ENCODE assay signal across 13 cellular contexts in genomic region chr7:143259765-143260164, GRCh38. TPM values are rescaled to one million over a fixed set of nuclear protein-coding genes. Genes with fewer than 3 reads are reported as not detected.
DNase-seq lines count a peak whose midpoint lies in the region; ATAC-seq and TF ChIP-seq lines count a peak whose summit lies in the region.
"Had no signal": no experiment of that assay in that cellular context is flagged by ENCODE, and none has a peak within 500 bp of the region (broad histone marks: within the 10 kb centered on the region; RNA-seq: fewer than 3 reads in every experiment).

No MANE protein-coding gene starts in this region.

- H2AFZ ChIP-seq in PC-3 (ENCODE audit: low read length): no peak overlapping the region

- H3K4me3 Mint-ChIP-seq in activated naive CD8-positive, alpha-beta T cell treated with anti-CD3 and anti-CD28 coated beads, Interleukin-2, amount 10 ng/mL, durations not matched to agents 7 days and 5 days: no peak overlapping the region
- H3K4me3 Mint-ChIP-seq in activated naive CD8-positive, alpha-beta T cell treated with anti-CD3 and anti-CD28 coated beads for 36 hours: no peak overlapping the region
- H3K4me3 Mint-ChIP-seq in effector memory CD8-positive, alpha-beta T cell: peak overlapping the region in 1 of 2 donors; percentile 72
- H3K4me3 Mint-ChIP-seq in stimulated activated naive B cell treated with anti-CD40 and anti-IgM and Interleukin-4, amounts not matched to agents 10 μg/mL and 1 μg/mL and 100 μg/mL, for 72 hours: no peak overlapping the region
- H3K4me3 Mint-ChIP-seq: brain had no signal

- no peak for ATAC-seq in activated naive CD8-positive, alpha-beta T cell treated with anti-CD3 and anti-CD28 coated beads, Interleukin-2, amount 10 ng/mL, durations not matched to agents 7 days and 5 days (ENCODE audit: low read depth)
- ATAC-seq in PC-3: peak; percentile 27
- ATAC-seq in effector memory CD8-positive, alpha-beta T cell (replicated peaks): no peak
- ATAC-seq in stimulated activated naive B cell treated with anti-CD40 and anti-IgM and Interleukin-4, amounts not matched to agents 10 μg/mL and 1 μg/mL and 100 μg/mL, for 72 hours (replicated peaks): no peak
- ATAC-seq in HG03469 (IDR thresholded peaks at IDR 0.05; ENCODE audit: unreplicated experiment): no peak

- peak overlapping the region; percentile 8 for H3K27ac Mint-ChIP-seq in activated naive CD8-positive, alpha-beta T cell treated with anti-CD3 and anti-CD28 coated beads, Interleukin-2, amount 10 ng/mL, durations not matched to agents 7 days and 5 days
- no peak overlapping the region for H3K27ac Mint-ChIP-seq in activated naive CD8-positive, alpha-beta T cell treated with anti-CD3 and anti-CD28 coated beads for 36 hours
- H3K27ac Mint-ChIP-seq in effector memory CD8-positive, alpha-beta T cell: peak overlapping the region; percentile 85 to 88
- peak overlapping the region; percentile 26 for H3K27ac Mint-ChIP-seq in stimulated activated naive B cell treated with anti-CD40 and anti-IgM and Interleukin-4, amounts not matched to agents 10 μg/mL and 1 μg/mL and 100 μg/mL, for 72 hours
- H3K27ac Mint-ChIP-seq: brain had no signal

- POLR2A ChIA-PET in activated naive CD8-positive, alpha-beta T cell treated with anti-CD3 and anti-CD28 coated beads, Interleukin-2, amount 10 ng/mL, durations not matched to agents 7 days and 5 days (lab: Charles Lee): interaction anchor here (1.3 kb wide), 1 partner anchor 8 kb away, joined by 4 read pairs; no protein-coding TSS in a partner anchor
- POLR2A ChIA-PET in PC-3 (lab: Charles Lee; ENCODE audit: unreplicated experiment): no interaction called here

- H3K79me2 ChIP-seq in PC-3 (ENCODE audit: low read length): peaks cover 16% of the 10 kb centered on the region

- no TSS peak for BruUV-seq in PC-3 (replicated peaks; lab: Mats Ljungman, UMichigan)

- no peak overlapping the region for H3K9ac ChIP-seq in PC-3 (ENCODE audit: low read length)

- H3K9me3 Mint-ChIP-seq in activated naive CD8-positive, alpha-beta T cell treated with anti-CD3 and anti-CD28 coated beads, Interleukin-2, amount 10 ng/mL, durations not matched to agents 7 days and 5 days: peaks cover 5% of the 10 kb centered on the region
- peaks cover 4% of the 10 kb centered on the region for H3K9me3 Mint-ChIP-seq in activated naive CD8-positive, alpha-beta T cell treated with anti-CD3 and anti-CD28 coated beads for 36 hours
- no peaks in the 10 kb centered on the region for H3K9me3 Mint-ChIP-seq in effector memory CD8-positive, alpha-beta T cell
- H3K9me3 Mint-ChIP-seq in stimulated activated naive B cell treated with anti-CD40 and anti-IgM and Interleukin-4, amounts not matched to agents 10 μg/mL and 1 μg/mL and 100 μg/mL, for 72 hours: no peaks in the 10 kb centered on the region

- H4K20me1 ChIP-seq in PC-3 (ENCODE audit: low read length): no peaks in the 10 kb centered on the region

- TF ChIP-seq CTCF in PC-3 (conservative IDR thresholded peaks at IDR 0.05; ENCODE audit: low read depth, low read length): no peak

- H3K27ac ChIP-seq in PC-3 (ENCODE audit: low read length): peak overlapping the region; percentile 18
- H3K27ac ChIP-seq: prostate gland had no signal

- CTCF ChIA-PET in PC-3 (lab: Charles Lee): no interaction called here

- no peaks in the 10 kb centered on the region for H3K9me3 ChIP-seq in PC-3 (ENCODE audit: low read length)
- H3K9me3 ChIP-seq: prostate gland had no signal

- H3K36me3 Mint-ChIP-seq in activated naive CD8-positive, alpha-beta T cell treated with anti-CD3 and anti-CD28 coated beads, Interleukin-2, amount 10 ng/mL, durations not matched to agents 7 days and 5 days: peaks cover 15% of the 10 kb centered on the region
- peaks cover 14% of the 10 kb centered on the region for H3K36me3 Mint-ChIP-seq in activated naive CD8-positive, alpha-beta T cell treated with anti-CD3 and anti-CD28 coated beads for 36 hours
- H3K36me3 Mint-ChIP-seq in effector memory CD8-positive, alpha-beta T cell (ENCODE audit: insufficient read depth): peaks cover 2% of the 10 kb centered on the region
- peaks cover 6 to 14% of the 10 kb centered on the region in 2 donors for H3K36me3 Mint-ChIP-seq in stimulated activated naive B cell treated with anti-CD40 and anti-IgM and Interleukin-4, amounts not matched to agents 10 μg/mL and 1 μg/mL and 100 μg/mL, for 72 hours

- no peaks in the 10 kb centered on the region for H3K36me3 ChIP-seq in PC-3 (ENCODE audit: low read depth, low read length)
- H3K36me3 ChIP-seq: prostate gland had no signal

- peak overlapping the region; percentile 56 for H3K4me2 ChIP-seq in PC-3 (ENCODE audit: low read length)

- no peaks in the 10 kb centered on the region for H3K27me3 ChIP-seq in PC-3 (ENCODE audit: low read length)

- peaks cover 44% of the 10 kb centered on the region for H3K4me1 Mint-ChIP-seq in activated naive CD8-positive, alpha-beta T cell treated with anti-CD3 and anti-CD28 coated beads, Interleukin-2, amount 10 ng/mL, durations not matched to agents 7 days and 5 days
- peaks cover 37% of the 10 kb centered on the region for H3K4me1 Mint-ChIP-seq in activated naive CD8-positive, alpha-beta T cell treated with anti-CD3 and anti-CD28 coated beads for 36 hours
- H3K4me1 Mint-ChIP-seq in effector memory CD8-positive, alpha-beta T cell (ENCODE audit: low read depth in 2 of 2): peaks cover 39 to 60% of the 10 kb centered on the region in 2 donors
- H3K4me1 Mint-ChIP-seq in stimulated activated naive B cell treated with anti-CD40 and anti-IgM and Interleukin-4, amounts not matched to agents 10 μg/mL and 1 μg/mL and 100 μg/mL, for 72 hours: peaks cover 21 to 25% of the 10 kb centered on the region in 2 donors

- H3K4me1 ChIP-seq in PC-3 (ENCODE audit: insufficient read depth, low read length): peaks cover 49% of the 10 kb centered on the region
- H3K4me1 ChIP-seq: prostate gland had no signal

- no peak for DNase-seq in activated naive CD8-positive, alpha-beta T cell treated with anti-CD3 and anti-CD28 coated beads, Interleukin-2, amount 10 ng/mL, durations not matched to agents 7 days and 5 days
- DNase-seq in activated naive CD8-positive, alpha-beta T cell treated with anti-CD3 and anti-CD28 coated beads for 36 hours: no peak
- peak; percentile 70 for DNase-seq in PC-3
- DNase-seq in effector memory CD8-positive, alpha-beta T cell: no peak
- DNase-seq in stimulated activated naive B cell treated with anti-CD40 and anti-IgM and Interleukin-4, amounts not matched to agents 10 μg/mL and 1 μg/mL and 100 μg/mL, for 72 hours: no peak
- DNase-seq in NCI-H524 (lab: John Stamatoyannopoulos, UW): no peak
- no peak for DNase-seq in NOMO-1 treated with DMSO at 0.1 percent for 48 hours (lab: John Stamatoyannopoulos, UW; ENCODE audit: unreplicated experiment)
- DNase-seq: NCI-H1092 treated with DMSO at 0.1 percent for 48 hours, SIG-M5 had no signal

- intact Hi-C loops in PC-3 (cut with micrococcal nuclease): no loop called here

- H3K4me3 ChIP-seq in PC-3 (ENCODE audit: low read length): no peak overlapping the region
- H3K4me3 ChIP-seq: prostate gland had no signal

- no peaks in the 10 kb centered on the region for H3F3A ChIP-seq in PC-3 (ENCODE audit: low read length, unreplicated experiment)

- no peaks in the 10 kb centered on the region for H3K27me3 Mint-ChIP-seq in activated naive CD8-positive, alpha-beta T cell treated with anti-CD3 and anti-CD28 coated beads, Interleukin-2, amount 10 ng/mL, durations not matched to agents 7 days and 5 days
- H3K27me3 Mint-ChIP-seq in activated naive CD8-positive, alpha-beta T cell treated with anti-CD3 and anti-CD28 coated beads for 36 hours: no peaks in the 10 kb centered on the region
- H3K27me3 Mint-ChIP-seq in effector memory CD8-positive, alpha-beta T cell: no peaks in the 10 kb centered on the region
- no peaks in the 10 kb centered on the region for H3K27me3 Mint-ChIP-seq in stimulated activated naive B cell treated with anti-CD40 and anti-IgM and Interleukin-4, amounts not matched to agents 10 μg/mL and 1 μg/mL and 100 μg/mL, for 72 hours
- H3K27me3 Mint-ChIP-seq: brain had no signal

- no peaks in the 10 kb centered on the region for H3K9me2 ChIP-seq in PC-3 (replicated peaks; ENCODE audit: low read length)

RNA-seq across cellular contexts. Expression of gene GSTK1, which starts 3.5 kb away (rescaled TPM):
- 100 to 1,000 TPM; 355 to 368 TPM for total RNA-seq in activated naive CD8-positive, alpha-beta T cell treated with anti-CD3 and anti-CD28 coated beads, Interleukin-2, amount 10 ng/mL, durations not matched to agents 7 days and 5 days
- 100 to 1,000 TPM; 136 to 137 TPM for total RNA-seq in activated naive CD8-positive, alpha-beta T cell treated with anti-CD3 and anti-CD28 coated beads for 36 hours
- 111 and 117 TPM in 2 replicates for total RNA-seq in PC-3 (2014; rRNA removed)

RNA-seq across cellular contexts. Expression of gene TMEM139, which starts 25.0 kb away (rescaled TPM):
- 1 to 10 TPM; 1.1 TPM for total RNA-seq in activated naive CD8-positive, alpha-beta T cell treated with anti-CD3 and anti-CD28 coated beads, Interleukin-2, amount 10 ng/mL, durations not matched to agents 7 days and 5 days
- total RNA-seq in activated naive CD8-positive, alpha-beta T cell treated with anti-CD3 and anti-CD28 coated beads for 36 hours: 1 to 10 TPM; 2.3 to 2.7 TPM
- total RNA-seq in PC-3 (2014; rRNA removed): 5.2 and 6.2 TPM in 2 replicates
- total RNA-seq: dermis microvascular lymphatic vessel endothelial cell had no signal

RNA-seq across cellular contexts. Expression of gene CASP2, which starts 28.4 kb away (rescaled TPM):
- 10 to 100 TPM; 96.5 to 98.8 TPM for total RNA-seq in activated naive CD8-positive, alpha-beta T cell treated with anti-CD3 and anti-CD28 coated beads, Interleukin-2, amount 10 ng/mL, durations not matched to agents 7 days and 5 days
- 10 to 100 TPM; 71.8 to 79.7 TPM for total RNA-seq in activated naive CD8-positive, alpha-beta T cell treated with anti-CD3 and anti-CD28 coated beads for 36 hours
- 25.1 and 26.4 TPM in 2 replicates for total RNA-seq in PC-3 (2014; rRNA removed)

RNA-seq across cellular contexts. Expression of gene TAS2R40, which starts 37.9 kb away (rescaled TPM):
- total RNA-seq in activated naive CD8-positive, alpha-beta T cell treated with anti-CD3 and anti-CD28 coated beads, Interleukin-2, amount 10 ng/mL, durations not matched to agents 7 days and 5 days: not detected
- not detected for total RNA-seq in activated naive CD8-positive, alpha-beta T cell treated with anti-CD3 and anti-CD28 coated beads for 36 hours
- not detected in 2 replicates for total RNA-seq in PC-3 (2014; rRNA removed)
- total RNA-seq: dermis microvascular lymphatic vessel endothelial cell, prostate gland had no signal

RNA-seq across cellular contexts. Expression of gene CLCN1, which starts 56.1 kb away (rescaled TPM):
- total RNA-seq in activated naive CD8-positive, alpha-beta T cell treated with anti-CD3 and anti-CD28 coated beads, Interleukin-2, amount 10 ng/mL, durations not matched to agents 7 days and 5 days: under 1 TPM in 1 of 2 experiments, not detected in 1; 0.08 TPM
- total RNA-seq in activated naive CD8-positive, alpha-beta T cell treated with anti-CD3 and anti-CD28 coated beads for 36 hours: under 1 TPM in 1 of 2 experiments, not detected in 1; 0.06 TPM
- 0.55 and 0.69 TPM in 2 replicates for total RNA-seq in PC-3 (2014; rRNA removed)
- total RNA-seq: dermis microvascular lymphatic vessel endothelial cell had no signal
